In genomic region chr3:106457278-106458210, GRCh38 we compare ENCODE assay signal across 9 cellular contexts.
DNase-seq lines count a peak whose midpoint lies in the region; ATAC-seq, FAIRE-seq and TF ChIP-seq lines count a peak whose summit lies in the region.
"Had no signal": no experiment of that assay in that cellular context is flagged by ENCODE, and none has a peak within 500 bp of the region (broad histone marks: within the 10 kb centered on the region; RNA-seq: fewer than 3 reads in every experiment).

No MANE protein-coding gene starts in this region.

- no peak overlapping the region for H3K4me2 ChIP-seq in K562 (ENCODE audit: insufficient read depth, low read length)

- intact Hi-C loops in K562 (cut with micrococcal nuclease), result no loop called here

- TF ChIP-seq RAD21 in K562 (CRISPR knock-in tag; conservative IDR thresholded peaks at IDR 0.05 in 1 of 2, IDR thresholded peaks at IDR 0.05 in 1 of 2), result no peak

- CTCF ChIA-PET in K562 (lab: Yijun Ruan, JAX; ENCODE audit: low intra/inter-chr PET ratio), result no interaction called here

- no peaks in the 10 kb centered on the region for H3K4me1 ChIP-seq in K562 (replicated peaks in 1 of 2; ENCODE audit: control insufficient read depth in 2 of 2, insufficient read depth in 2 of 2, low read length in 2 of 2)
- H3K4me1 ChIP-seq: SJSA1 had no signal

- TF ChIP-seq EP300 in K562 (IDR thresholded peaks at IDR 0.05; ENCODE audit: low read length), result no peak

- H3K9me1 ChIP-seq in K562 (ENCODE audit: control insufficient read depth, insufficient read depth, low read length), result no peaks in the 10 kb centered on the region

- POLR2A ChIA-PET in K562 (lab: Yijun Ruan, JAX), result no interaction called here

- TF ChIP-seq CTCF in K562 (IDR thresholded peaks at IDR 0.05 in 2 of 3, conservative IDR thresholded peaks at IDR 0.05 in 1 of 3; ENCODE audit: insufficient read depth in 2 of 3, low read depth in 1 of 3, low read length in 3 of 3), result no peak

- no peak overlapping the region for H2AFZ ChIP-seq in K562 (ENCODE audit: low read depth, low read length)

- H3K9me3 ChIP-seq in K562 (replicated peaks; ENCODE audit: control insufficient read depth, insufficient read depth, low read depth, low read length), result no peaks in the 10 kb centered on the region
- H3K9me3 ChIP-seq: SJSA1 had no signal

- H3K4me3 ChIP-seq in K562, result no peak overlapping the region
- H3K4me3 ChIP-seq: SJSA1 had no signal

- no peak for TF ChIP-seq POLR2A in K562 (conservative IDR thresholded peaks at IDR 0.05)

- in situ Hi-C loops in K562 (cut with MboI), result no loop called here

- no peaks in the 10 kb centered on the region for H3K79me2 ChIP-seq in K562 (ENCODE audit: control insufficient read depth, insufficient read depth, low read length)

- no peak overlapping the region for H3K27ac ChIP-seq in K562 (ENCODE audit: extremely low read depth, low read depth, low read length)
- H3K27ac ChIP-seq: SJSA1 had no signal

- H4K20me1 ChIP-seq in K562 (replicated peaks; ENCODE audit: control insufficient read depth, insufficient read depth, low read length), result no peaks in the 10 kb centered on the region

- peak; percentile 99 for ATAC-seq in HG03097 (IDR thresholded peaks at IDR 0.05; ENCODE audit: low FRiP score, unreplicated experiment)
- ATAC-seq in K562, result peak; percentile 52; the same call in 2 of the 3 replicates

- no peaks in the 10 kb centered on the region for H3K36me3 ChIP-seq in K562 (ENCODE audit: control insufficient read depth, insufficient read depth, low read length)
- H3K36me3 ChIP-seq: SJSA1 had no signal

- DNase-seq in DMS 273 treated with DMSO at 0.1 percent for 48 hours (lab: John Stamatoyannopoulos, UW), result peak; percentile 94
- DNase-seq in GM19238 (ENCODE audit: insufficient read length, low spot score), result peak; percentile 7
- peak; percentile 13 for DNase-seq in NCI-H510A (lab: John Stamatoyannopoulos, UW)
- DNase-seq in K562 (ENCODE audit: extremely low read depth in 1 of 4, low spot score in 3 of 4), result peak in 2 of 4 experiments; percentile 6 to 34
- peak; percentile 11 for DNase-seq in middle frontal gyrus (ENCODE audit: extremely low spot score, low spot score)
- DNase-seq in activated CD8-positive, alpha-beta memory T cell treated with anti-CD3 and anti-CD28 coated beads, Interleukin-2, amount 50 U/mL, for 48 hours, result no peak
- no peak for DNase-seq in SKM-1 treated with dmso at 0.1 percent for 144 hours (lab: John Stamatoyannopoulos, UW; ENCODE audit: unreplicated experiment)

- H3K27me3 ChIP-seq in K562 (ENCODE audit: control insufficient read depth in 2 of 2, insufficient read depth in 2 of 2, low read length in 2 of 2), result no peaks in the 10 kb centered on the region
- H3K27me3 ChIP-seq: SJSA1 had no signal

- H3K9ac ChIP-seq in K562 (ENCODE audit: insufficient read depth in 1 of 2, low read depth in 2 of 2, low read length in 2 of 2), result no peak overlapping the region

- 6% methylated on average over 3 of the region's 3 CpGs for WGBS in K562 (ENCODE audit: insufficient coverage, low coverage, missing lambda C conversion rate)

- BruUV-seq in K562 (replicated peaks; lab: Mats Ljungman, UMichigan), result no TSS peak

- no peak for FAIRE-seq in K562 (lab: Jason Lieb, UNC)

TF ChIP-seq in K562, 482 proteins besides CTCF, POLR2A, EP300 and RAD21 (continues in another document):
- TF ChIP-seq ZNF316 (IDR thresholded peaks at IDR 0.05) (peak; percentile 26; the same call in 1 of the 2 replicates), ZNF398 (CRISPR knock-in tag; IDR thresholded peaks at IDR 0.05) (no peak), NBN (IDR thresholded peaks at IDR 0.05; ENCODE audit: low read depth) (no peak), HEY1 (CRISPR knock-in tag; IDR thresholded peaks at IDR 0.05; ENCODE audit: borderline replicate concordance) (no peak), ZBTB43 (CRISPR knock-in tag; IDR thresholded peaks at IDR 0.05) (no peak), KAT2B (IDR thresholded peaks at IDR 0.05; ENCODE audit: low read depth, low read length) (no peak), HNRNPLL (IDR thresholded peaks at IDR 0.05; ENCODE audit: low read depth, low read length, poor library complexity, severe bottlenecking) (no peak), RAD51 (IDR thresholded peaks at IDR 0.05; ENCODE audit: borderline replicate concordance, low read depth) (no peak), NFE2L1 (tag; IDR thresholded peaks at IDR 0.05; ENCODE audit: borderline replicate concordance, low read depth) (peak; percentile 19; the same call in 1 of the 2 replicates), PTBP1 (IDR thresholded peaks at IDR 0.05; ENCODE audit: low read depth, low read length) (no peak), MIER1 (IDR thresholded peaks at IDR 0.05; ENCODE audit: low read depth) (no peak), MAFK (IDR thresholded peaks at IDR 0.05; ENCODE audit: low read length) (peak; percentile 30; the same call in 1 of the 2 replicates), ZNF77 (CRISPR knock-in tag; IDR thresholded peaks at IDR 0.05) (no peak), MCM3 (IDR thresholded peaks at IDR 0.05) (no peak), ZBTB8A (IDR thresholded peaks at IDR 0.05; ENCODE audit: partially characterized antibody) (no peak), KLF16 (IDR thresholded peaks at IDR 0.05) (no peak), CBX5 (IDR thresholded peaks at IDR 0.05; ENCODE audit: borderline replicate concordance, low read depth) (no peak), MAFF (IDR thresholded peaks at IDR 0.05; ENCODE audit: low read length) (peak; percentile 25; the same call in 1 of the 2 replicates), RFX1 (IDR thresholded peaks at IDR 0.05) (no peak), NFE2 (IDR thresholded peaks at IDR 0.05; ENCODE audit: low read depth) (peak; percentile 85), MAFG (tag; conservative IDR thresholded peaks at IDR 0.05) (peak; percentile 78), SMARCA4 (IDR thresholded peaks at IDR 0.05) (no peak), ZNF696 (CRISPR knock-in tag; conservative IDR thresholded peaks at IDR 0.05) (no peak), ZBTB11 (CRISPR knock-in tag; IDR thresholded peaks at IDR 0.05) (no peak), MCM7 (IDR thresholded peaks at IDR 0.05) (no peak), MEIS2 (IDR thresholded peaks at IDR 0.05; ENCODE audit: partially characterized antibody) (peak; percentile 51)

Comparison
In these comparisons a context has a peak if more than half of its experiments do, and no peak if none do; other contexts are left out.
1. DNase-seq: peak in DMS 273 treated with DMSO at 0.1 percent for 48 hours (single experiment), GM19238 (single experiment), NCI-H510A (single experiment) and middle frontal gyrus (single experiment); none in activated CD8-positive, alpha-beta memory T cell treated with anti-CD3 and anti-CD28 coated beads, Interleukin-2, amount 50 U/mL, for 48 hours (single experiment) and SKM-1 treated with dmso at 0.1 percent for 144 hours (single experiment).